8 cellular contexts compared by ENCODE assay signal in genomic region chr4:85084371-85085170, GRCh38.
DNase-seq lines count a peak whose midpoint lies in the region; ATAC-seq and TF ChIP-seq lines count a peak whose summit lies in the region.

No MANE protein-coding gene starts in this region.

- no peaks in the 10 kb centered on the region for H3K27me3 ChIP-seq in ascending aorta

- peaks cover 0 to 5% of the 10 kb centered on the region in 2 donors for H3K4me1 Mint-ChIP-seq in stimulated activated naive B cell treated with anti-CD40 and anti-IgM and Interleukin-4, amounts not matched to agents 10 μg/mL and 1 μg/mL and 100 μg/mL, for 72 hours

- intact Hi-C loops in ascending aorta (cut with DNase I): loop anchor here (5.0 to 10.0 kb wide), 2 partner anchors 663 to 960 kb away; no protein-coding TSS in a partner anchor

- no peak overlapping the region for H3K4me3 ChIP-seq in ascending aorta

- H3K27ac ChIP-seq in ascending aorta: no peak overlapping the region

- TF ChIP-seq CTCF in ascending aorta (IDR thresholded peaks at IDR 0.05): peak; percentile 48 to 61 (median 50)

- H3K4me1 ChIP-seq in ascending aorta: no peaks in the 10 kb centered on the region

- peaks cover under 1 to 5% of the 10 kb centered on the region in 2 donors for H3K36me3 Mint-ChIP-seq in stimulated activated naive B cell treated with anti-CD40 and anti-IgM and Interleukin-4, amounts not matched to agents 10 μg/mL and 1 μg/mL and 100 μg/mL, for 72 hours

- no peaks in the 10 kb centered on the region for H3K36me3 ChIP-seq in ascending aorta

- H3K9me3 Mint-ChIP-seq in stimulated activated naive B cell treated with anti-CD40 and anti-IgM and Interleukin-4, amounts not matched to agents 10 μg/mL and 1 μg/mL and 100 μg/mL, for 72 hours: peaks cover 5 to 8% of the 10 kb centered on the region in 2 donors

- no peaks in the 10 kb centered on the region for H3K9me3 ChIP-seq in ascending aorta

- ATAC-seq in GM19328 (IDR thresholded peaks at IDR 0.05; ENCODE audit: unreplicated experiment) (peak; percentile 84), HG03432 (IDR thresholded peaks at IDR 0.05; ENCODE audit: unreplicated experiment) (peak; percentile 91)
- ATAC-seq in stimulated activated naive B cell treated with anti-CD40 and anti-IgM and Interleukin-4, amounts not matched to agents 10 μg/mL and 1 μg/mL and 100 μg/mL, for 72 hours (replicated peaks): peak; percentile 42 to 64

- peaks cover 5 to 7% of the 10 kb centered on the region in 2 donors for H3K27me3 Mint-ChIP-seq in stimulated activated naive B cell treated with anti-CD40 and anti-IgM and Interleukin-4, amounts not matched to agents 10 μg/mL and 1 μg/mL and 100 μg/mL, for 72 hours

- H3K27ac Mint-ChIP-seq in stimulated activated naive B cell treated with anti-CD40 and anti-IgM and Interleukin-4, amounts not matched to agents 10 μg/mL and 1 μg/mL and 100 μg/mL, for 72 hours: no peak overlapping the region

- H3K4me3 Mint-ChIP-seq in stimulated activated naive B cell treated with anti-CD40 and anti-IgM and Interleukin-4, amounts not matched to agents 10 μg/mL and 1 μg/mL and 100 μg/mL, for 72 hours: no peak overlapping the region

- peak; percentile 18 for DNase-seq in DMS79 (lab: John Stamatoyannopoulos, UW)
- peak; percentile 18 for DNase-seq in NCI-H345 treated with DMSO at 0.1 percent for 48 hours (lab: John Stamatoyannopoulos, UW; ENCODE audit: unreplicated experiment)
- no peak for DNase-seq in ascending aorta (ENCODE audit: low spot score in 2 of 2)
- peak; percentile 30 for DNase-seq in iPS DF 4.7 (ENCODE audit: extremely low read depth, low spot score)
- no peak for DNase-seq in stimulated activated naive B cell treated with anti-CD40 and anti-IgM and Interleukin-4, amounts not matched to agents 10 μg/mL and 1 μg/mL and 100 μg/mL, for 72 hours
- DNase-seq in GOT3 (lab: John Stamatoyannopoulos, UW): no peak

Comparison
In these comparisons a context has a peak if more than half of its experiments do, and no peak if none do; other contexts are left out.
1. DNase-seq: peak in DMS79 (single experiment), NCI-H345 treated with DMSO at 0.1 percent for 48 hours (single experiment) and iPS DF 4.7 (single experiment); none in ascending aorta (0 of 2), stimulated activated naive B cell treated with anti-CD40 and anti-IgM and Interleukin-4, amounts not matched to agents 10 μg/mL and 1 μg/mL and 100 μg/mL, for 72 hours (single experiment) and GOT3 (single experiment).
2. Peak in every context shown above with its lines, with median percentiles within 50 percentile points of each other: ATAC-seq.